Comparison of ENCODE assay signal across 8 cellular contexts in the genomic region with DNA sequence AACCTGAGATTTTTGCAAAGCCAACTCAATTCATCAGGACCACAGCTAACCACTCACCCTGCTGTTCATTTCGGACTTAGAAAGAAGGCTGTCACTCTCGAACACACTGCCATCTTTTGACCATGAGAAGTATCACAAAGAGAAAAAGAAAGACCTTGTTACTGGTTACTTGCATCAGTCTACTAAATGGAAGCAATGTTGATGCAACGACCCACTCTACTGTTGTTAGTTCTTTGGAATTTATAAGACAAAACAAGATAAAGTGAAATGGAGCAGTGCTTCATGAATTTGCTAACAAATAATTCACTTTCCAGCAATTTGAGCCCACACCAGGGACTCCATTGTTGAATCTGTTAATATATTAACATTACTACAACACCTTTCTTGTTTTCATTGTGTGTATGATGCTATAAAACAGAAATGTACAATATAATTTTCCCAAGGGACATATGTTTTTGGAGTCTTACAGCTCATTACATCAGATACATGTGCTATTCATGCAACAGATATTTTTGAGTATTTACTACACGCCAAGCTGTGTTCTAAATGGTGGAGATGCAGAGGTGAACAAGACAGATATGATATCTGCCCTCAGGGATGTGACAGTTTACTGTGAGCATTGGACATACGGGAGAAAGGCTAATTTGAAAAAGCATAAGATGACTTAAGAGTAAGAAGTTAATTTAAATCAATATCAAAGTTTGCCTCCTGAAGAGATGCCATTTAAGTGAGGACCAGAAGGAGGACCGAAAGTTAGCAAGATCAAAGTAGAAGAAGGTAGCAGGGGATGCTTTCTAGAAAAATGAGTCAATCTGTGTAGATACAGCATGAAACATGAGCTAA.
DNase-seq lines count a peak whose midpoint lies in the region; ATAC-seq and TF ChIP-seq lines count a peak whose summit lies in the region.

No MANE protein-coding gene starts in this region.

- peak overlapping the region; percentile 65 for H2AFZ ChIP-seq in HCT116 (ENCODE audit: low read depth, low read length, poor library complexity, severe bottlenecking)

- intact Hi-C loops in HCT116 (cut with micrococcal nuclease) (loop anchor here (1.0 to 2.0 kb wide), 4 partner anchors 81 to 211 kb away; no protein-coding TSS in a partner anchor), psoas muscle (cut with DNase I) (loop anchor here in 1 of 2 donors (5.0 kb wide), 1 partner anchor 155 kb away; no protein-coding TSS in a partner anchor), sigmoid colon (cut with DNase I) (no loop called here)

- RAD21 ChIA-PET in HCT116 (lab: Charles Lee; ENCODE audit: low non-redundant PET in 1 of 2, low total read pairs in 2 of 2, uncharacterized antibody in 2 of 2, unreplicated experiment in 2 of 2), result interaction anchor here (0.6 to 1.6 kb wide), 4 partner anchors 76 to 284 kb away, joined by 3 to 4 read pairs (median 3); partner anchors contain the start of gene BTC (in 1 of the 2)

- H3K9ac ChIP-seq in HCT116 (ENCODE audit: low read length), result peak overlapping the region; percentile 4; the same call in 1 of the 2 replicates

- peaks cover 54 to 79% of the 10 kb centered on the region in 2 experiments for H3K4me1 ChIP-seq in HCT116 (ENCODE audit: control insufficient read depth in 1 of 2, insufficient read depth in 2 of 2, low read length in 2 of 2)
- no peaks in the 10 kb centered on the region for H3K4me1 ChIP-seq in psoas muscle
- peaks cover 0 to 15% (median 4%) of the 10 kb centered on the region in 4 donors for H3K4me1 ChIP-seq in sigmoid colon

- no peak overlapping the region for H3K27ac ChIP-seq in 22Rv1
- H3K27ac ChIP-seq in HCT116 (ENCODE audit: low read depth, low read length), result peak overlapping the region; percentile 37; the same call in 1 of the 2 replicates
- no peak overlapping the region for H3K27ac ChIP-seq in psoas muscle
- no peak overlapping the region for H3K27ac ChIP-seq in sigmoid colon

- TF ChIP-seq EP300 in sigmoid colon (IDR thresholded peaks at IDR 0.05), result no peak

- H3K4me3 ChIP-seq in HCT116 (replicated peaks in 1 of 2; ENCODE audit: low read depth in 1 of 2, low read length in 2 of 2) (no peak overlapping the region), MG63 (no peak overlapping the region), psoas muscle (no peak overlapping the region), sigmoid colon (no peak overlapping the region)

- 44 to 48% (median 45%) methylated on average over 6 of the region's 6 CpGs for WGBS in psoas muscle, 3 donors
- 42 to 51% methylated on average over 6 of the region's 6 CpGs for WGBS in sigmoid colon, 2 donors

- H3K9me2 ChIP-seq in HCT116 (ENCODE audit: insufficient read depth), result no peaks in the 10 kb centered on the region

- BruUV-seq in HCT116 (replicated peaks; lab: Mats Ljungman, UMichigan), result TSS peak; percentile 83

- no peak for TF ChIP-seq POLR2A in HCT116 (IDR thresholded peaks at IDR 0.05; ENCODE audit: borderline replicate concordance, extremely low read depth, insufficient read depth, insufficient read length)
- no peak for TF ChIP-seq POLR2A in sigmoid colon (IDR thresholded peaks at IDR 0.05)

- peak; percentile 95 for TF ChIP-seq RAD21 in HCT116 (IDR thresholded peaks at IDR 0.05; ENCODE audit: low read depth)

- peak; percentile 25 for DNase-seq in GM04503 (ENCODE audit: low read depth)
- peak; percentile 92 for DNase-seq in HCT116 (ENCODE audit: low read depth, low spot score)
- peak; percentile 3 for DNase-seq in MG63
- DNase-seq in UCSD-AML1 (lab: John Stamatoyannopoulos, UW; ENCODE audit: unreplicated experiment), result peak; percentile 6
- DNase-seq in foreskin melanocyte, result peak; percentile 35
- DNase-seq in psoas muscle, result no peak
- no peak for DNase-seq in sigmoid colon

- CTCF ChIA-PET in HCT116 (lab: Charles Lee), result interaction anchor here (0.6 to 2.5 kb wide), 25 partner anchors 8 to 212 kb away, joined by 3 to 14 read pairs (median 4); partner anchors contain the start of gene AREG

- POLR2A ChIA-PET in HCT116 (lab: Charles Lee), result interaction anchor here (0.6 to 3.6 kb wide), 19 partner anchors 9 to 212 kb away, joined by 3 to 66 read pairs (median 4); partner anchors contain the start of genes AREG and EREG

- H3K27me3 ChIP-seq in HCT116 (ENCODE audit: insufficient read depth, low read length) (no peaks in the 10 kb centered on the region), MG63 (no peaks in the 10 kb centered on the region; the same call in 1 of the 2 replicates), psoas muscle (ENCODE audit: insufficient read depth in 3 of 3, low read length in 2 of 3) (no peaks in the 10 kb centered on the region), sigmoid colon (no peaks in the 10 kb centered on the region)

- H3K36me3 ChIP-seq in HCT116 (ENCODE audit: control insufficient read depth in 1 of 2, insufficient read depth in 2 of 2, low read length in 2 of 2) (no peaks in the 10 kb centered on the region), MG63 (no peaks in the 10 kb centered on the region), psoas muscle (ENCODE audit: insufficient read depth in 1 of 2, low read depth in 1 of 2) (no peaks in the 10 kb centered on the region), sigmoid colon (no peaks in the 10 kb centered on the region)

- TF ChIP-seq CTCF in 22Rv1 (IDR thresholded peaks at IDR 0.05), result peak; percentile 72
- TF ChIP-seq CTCF in HCT116 (IDR thresholded peaks at IDR 0.05 in 2 of 3, conservative IDR thresholded peaks at IDR 0.05 in 1 of 3; ENCODE audit: borderline replicate concordance in 1 of 3, insufficient read depth in 1 of 3, low read depth in 2 of 3, low read length in 2 of 3), result peak; percentile 59 to 98 (median 69)
- peak; percentile 34 for TF ChIP-seq CTCF in psoas muscle (IDR thresholded peaks at IDR 0.05)
- peak in 1 of 4 experiments; percentile 23 for TF ChIP-seq CTCF in sigmoid colon (IDR thresholded peaks at IDR 0.05)

- H3K9me3 ChIP-seq in HCT116 (ENCODE audit: control insufficient read depth in 1 of 2, insufficient read depth in 1 of 2, low read depth in 1 of 2, low read length in 2 of 2) (no peaks in the 10 kb centered on the region), MG63 (no peaks in the 10 kb centered on the region), psoas muscle (no peaks in the 10 kb centered on the region), sigmoid colon (no peaks in the 10 kb centered on the region)

- peak overlapping the region; percentile 31 for H3K4me2 ChIP-seq in HCT116 (ENCODE audit: low read length)

- no peaks in the 10 kb centered on the region for H3K79me2 ChIP-seq in HCT116 (ENCODE audit: insufficient read depth, low read length)

- H4K20me1 ChIP-seq in HCT116 (ENCODE audit: insufficient read depth), result no peaks in the 10 kb centered on the region

- ATAC-seq in HCT116 (peak; percentile 86), psoas muscle (peak in 2 of 4 donors; percentile 59 to 61)

TF ChIP-seq in HCT116, 20 proteins besides CTCF, POLR2A, EP300 and RAD21:
- TF ChIP-seq ATF3 (IDR thresholded peaks at IDR 0.05) (no peak), TCF7L2 (IDR thresholded peaks at IDR 0.05; ENCODE audit: borderline replicate concordance, extremely low read depth, insufficient read depth, insufficient read length) (peak; percentile 39), YY1 (IDR thresholded peaks at IDR 0.05; ENCODE audit: extremely low read depth, insufficient replicate concordance, low read depth, low read length) (peak; percentile 70), SP1 (IDR thresholded peaks at IDR 0.05; ENCODE audit: low read depth) (peak; percentile 79), CEBPB (IDR thresholded peaks at IDR 0.05; ENCODE audit: low read depth) (peak; percentile 97), ZFX (IDR thresholded peaks at IDR 0.05) (no peak), SIN3A (IDR thresholded peaks at IDR 0.05; ENCODE audit: low read depth) (no peak), CBX3 (IDR thresholded peaks at IDR 0.05; ENCODE audit: low read depth) (peak; percentile 47; the same call in 1 of the 2 replicates), SRF (IDR thresholded peaks at IDR 0.05; ENCODE audit: low read depth) (no peak), POLR2AphosphoS5 (IDR thresholded peaks at IDR 0.05; ENCODE audit: low read depth, low read length) (peak; percentile 47; the same call in 1 of the 2 replicates)
- TF ChIP-seq, protein P1, sequence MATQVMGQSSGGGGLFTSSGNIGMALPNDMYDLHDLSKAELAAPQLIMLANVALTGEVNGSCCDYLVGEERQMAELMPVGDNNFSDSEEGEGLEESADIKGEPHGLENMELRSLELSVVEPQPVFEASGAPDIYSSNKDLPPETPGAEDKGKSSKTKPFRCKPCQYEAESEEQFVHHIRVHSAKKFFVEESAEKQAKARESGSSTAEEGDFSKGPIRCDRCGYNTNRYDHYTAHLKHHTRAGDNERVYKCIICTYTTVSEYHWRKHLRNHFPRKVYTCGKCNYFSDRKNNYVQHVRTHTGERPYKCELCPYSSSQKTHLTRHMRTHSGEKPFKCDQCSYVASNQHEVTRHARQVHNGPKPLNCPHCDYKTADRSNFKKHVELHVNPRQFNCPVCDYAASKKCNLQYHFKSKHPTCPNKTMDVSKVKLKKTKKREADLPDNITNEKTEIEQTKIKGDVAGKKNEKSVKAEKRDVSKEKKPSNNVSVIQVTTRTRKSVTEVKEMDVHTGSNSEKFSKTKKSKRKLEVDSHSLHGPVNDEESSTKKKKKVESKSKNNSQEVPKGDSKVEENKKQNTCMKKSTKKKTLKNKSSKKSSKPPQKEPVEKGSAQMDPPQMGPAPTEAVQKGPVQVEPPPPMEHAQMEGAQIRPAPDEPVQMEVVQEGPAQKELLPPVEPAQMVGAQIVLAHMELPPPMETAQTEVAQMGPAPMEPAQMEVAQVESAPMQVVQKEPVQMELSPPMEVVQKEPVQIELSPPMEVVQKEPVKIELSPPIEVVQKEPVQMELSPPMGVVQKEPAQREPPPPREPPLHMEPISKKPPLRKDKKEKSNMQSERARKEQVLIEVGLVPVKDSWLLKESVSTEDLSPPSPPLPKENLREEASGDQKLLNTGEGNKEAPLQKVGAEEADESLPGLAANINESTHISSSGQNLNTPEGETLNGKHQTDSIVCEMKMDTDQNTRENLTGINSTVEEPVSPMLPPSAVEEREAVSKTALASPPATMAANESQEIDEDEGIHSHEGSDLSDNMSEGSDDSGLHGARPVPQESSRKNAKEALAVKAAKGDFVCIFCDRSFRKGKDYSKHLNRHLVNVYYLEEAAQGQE (IDR thresholded peaks at IDR 0.05; ENCODE audit: low read depth), result no peak

Comparison
In these comparisons a context has a peak if more than half of its experiments do, and no peak if none do; other contexts are left out.
1. DNase-seq: peak in GM04503 (single experiment), HCT116 (single experiment), MG63 (single experiment), UCSD-AML1 (single experiment) and foreskin melanocyte (single experiment); none in psoas muscle (0 of 2) and sigmoid colon (single experiment).